In the genomic region with DNA sequence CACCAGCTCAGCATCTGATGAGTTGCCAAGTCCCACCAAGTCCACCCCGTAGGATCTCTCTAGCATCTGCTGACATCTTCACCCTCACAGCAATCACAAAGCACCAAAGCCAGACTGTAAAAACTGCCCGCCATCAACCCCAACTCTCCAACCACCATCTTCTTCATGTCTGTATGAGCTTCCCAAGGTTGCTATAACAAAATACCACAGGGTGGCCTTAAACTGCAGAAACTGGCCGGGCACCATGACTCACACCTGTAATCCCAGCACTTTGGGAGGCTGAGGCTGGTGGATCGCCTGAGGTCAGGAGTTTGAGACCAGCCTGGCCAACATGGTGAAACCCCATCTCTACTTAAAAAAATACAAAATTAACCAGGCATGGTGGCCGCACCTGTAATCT, we compare ENCODE assay signal across 2 cellular contexts. TPM values are rescaled to one million over a fixed set of nuclear protein-coding genes. Genes with fewer than 3 reads are reported as not detected.
"Had no signal": no experiment of that assay in that cellular context is flagged by ENCODE, and none has a peak within 500 bp of the region (broad histone marks: within the 10 kb centered on the region; RNA-seq: fewer than 3 reads in every experiment).

No MANE protein-coding gene starts in this region.

RNA-seq across cellular contexts. Expression of a gene that starts 25.3 kb away (rescaled TPM):
- total RNA-seq: osteocyte, pulmonary artery endothelial cell had no signal
